In genomic region chr13:72139192-72139591, GRCh38 we compare ENCODE assay signal across 31 cellular contexts.
"Had no signal": no experiment of that assay in that cellular context is flagged by ENCODE, and none has a peak within 500 bp of the region (broad histone marks: within the 10 kb centered on the region; RNA-seq: fewer than 3 reads in every experiment).

No MANE protein-coding gene starts in this region.

- H3K36me3 Mint-ChIP-seq: naive thymus-derived CD4-positive, alpha-beta T cell; natural killer cell; neural progenitor cell; stimulated activated memory B cell treated with anti-CD40 and anti-IgM and Interleukin-4, amounts not matched to agents 10 μg/mL and 1 μg/mL and 100 μg/mL, for 72 hours had no signal

- H3K36me3 ChIP-seq: neural progenitor cell, ovary, right lobe of liver, sigmoid colon, spleen, suprapubic skin, tibial artery, transverse colon, upper lobe of left lung, vagina had no signal

- DNase-seq: naive thymus-derived CD4-positive, alpha-beta T cell; natural killer cell; occipital lobe; ovary; posterior cingulate gyrus; psoas muscle; right cardiac atrium; right lobe of liver; sigmoid colon; spleen; stimulated activated CD4-positive, alpha-beta T cell treated with anti-CD3 and anti-CD28 coated beads, Interleukin-12 subunit alpha, Interleukin-12 subunit beta, amount 100 ng/mL, for 4 hours; stimulated activated CD4-positive, alpha-beta T cell treated with anti-CD3 and anti-CD28 coated beads, Interleukin-1b, Interleukin-23, amount 100 ng/mL, for 48 hours; stimulated activated CD4-positive, alpha-beta T cell treated with anti-CD3 and anti-CD28 coated beads, Interleukin-4, amount 100 ng/mL, for 1 hour; stimulated activated CD4-positive, alpha-beta T cell treated with anti-CD3 and anti-CD28 coated beads, Interleukin-4, amount 100 ng/mL, for 4 hours; stimulated activated CD8-positive, alpha-beta memory T cell treated with anti-CD3 and anti-CD28 coated beads, Interleukin-4, amount 100 ng/mL, for 48 hours; stimulated activated naive CD4-positive, alpha-beta T cell; stimulated activated naive CD8-positive, alpha-beta T cell treated with anti-CD3 and anti-CD28 coated beads, Interleukin-15, amount 100 ng/mL, for 72 hours; stimulated activated naive CD8-positive, alpha-beta T cell treated with anti-CD3 and anti-CD28 coated beads, Interleukin-15, Interleukin-2, amounts not matched to agents 100 U/mL and 50 U/mL, for 24 hours; substantia nigra; testis; tibial artery; transverse colon; upper lobe of left lung had no signal

- H3K9me3 ChIP-seq: ovary, psoas muscle, right lobe of liver, sigmoid colon, spleen, suprapubic skin, testis, tibial artery, transverse colon, upper lobe of left lung, vagina had no signal

- H3K4me2 ChIP-seq: neural progenitor cell, smooth muscle cell had no signal

- H3K4me3 Mint-ChIP-seq: naive thymus-derived CD4-positive, alpha-beta T cell; natural killer cell; nephron; neural progenitor cell; stimulated activated memory B cell treated with anti-CD40 and anti-IgM and Interleukin-4, amounts not matched to agents 10 μg/mL and 1 μg/mL and 100 μg/mL, for 72 hours; stimulated activated naive CD8-positive, alpha-beta T cell treated with anti-CD3 and anti-CD28 coated beads, Interleukin-15, amount 100 ng/mL, for 72 hours had no signal

- H3K27ac ChIP-seq: neural progenitor cell, ovary, psoas muscle, right lobe of liver, sigmoid colon, spleen, suprapubic skin, testis, tibial artery, transverse colon, upper lobe of left lung, vagina had no signal

- H3K9me3 Mint-ChIP-seq: nephron; neural progenitor cell; stimulated activated memory B cell treated with anti-CD40 and anti-IgM and Interleukin-4, amounts not matched to agents 10 μg/mL and 1 μg/mL and 100 μg/mL, for 72 hours; stimulated activated naive CD8-positive, alpha-beta T cell treated with anti-CD3 and anti-CD28 coated beads, Interleukin-15, amount 100 ng/mL, for 72 hours had no signal

- H3K4me1 Mint-ChIP-seq: naive thymus-derived CD4-positive, alpha-beta T cell; natural killer cell; neural progenitor cell; stimulated activated memory B cell treated with anti-CD40 and anti-IgM and Interleukin-4, amounts not matched to agents 10 μg/mL and 1 μg/mL and 100 μg/mL, for 72 hours; stimulated activated naive CD8-positive, alpha-beta T cell treated with anti-CD3 and anti-CD28 coated beads, Interleukin-15, amount 100 ng/mL, for 72 hours had no signal

- H3K27me3 Mint-ChIP-seq: naive thymus-derived CD4-positive, alpha-beta T cell; progenitor cell of endocrine pancreas; stimulated activated memory B cell treated with anti-CD40 and anti-IgM and Interleukin-4, amounts not matched to agents 10 μg/mL and 1 μg/mL and 100 μg/mL, for 72 hours; stimulated activated naive CD8-positive, alpha-beta T cell treated with anti-CD3 and anti-CD28 coated beads, Interleukin-15, amount 100 ng/mL, for 72 hours had no signal

- H3K27me3 ChIP-seq: neural progenitor cell, ovary, right lobe of liver, sigmoid colon, spleen, suprapubic skin, testis, tibial artery, transverse colon, upper lobe of left lung, vagina had no signal

- H3K4me3 ChIP-seq: neural progenitor cell, ovary, psoas muscle, right lobe of liver, sigmoid colon, smooth muscle cell, spleen, suprapubic skin, testis, tibial artery, transverse colon, upper lobe of left lung, vagina had no signal

- H3K27ac Mint-ChIP-seq: naive thymus-derived CD4-positive, alpha-beta T cell; natural killer cell; nephron; neural progenitor cell; progenitor cell of endocrine pancreas; stimulated activated memory B cell treated with anti-CD40 and anti-IgM and Interleukin-4, amounts not matched to agents 10 μg/mL and 1 μg/mL and 100 μg/mL, for 72 hours; stimulated activated naive CD8-positive, alpha-beta T cell treated with anti-CD3 and anti-CD28 coated beads, Interleukin-15, amount 100 ng/mL, for 72 hours had no signal

- H3K9ac ChIP-seq: neural progenitor cell had no signal

- FAIRE-seq: urothelium cell line had no signal

- ATAC-seq: naive thymus-derived CD4-positive, alpha-beta T cell; natural killer cell; psoas muscle; right cardiac atrium; stimulated activated memory B cell treated with anti-CD40 and anti-IgM and Interleukin-4, amounts not matched to agents 10 μg/mL and 1 μg/mL and 100 μg/mL, for 72 hours; stimulated activated naive CD8-positive, alpha-beta T cell treated with anti-CD3 and anti-CD28 coated beads, Interleukin-15, amount 100 ng/mL, for 72 hours; stimulated activated naive CD8-positive, alpha-beta T cell treated with anti-CD3 and anti-CD28 coated beads, Interleukin-15, Interleukin-2, amounts not matched to agents 100 U/mL and 50 U/mL, for 24 hours had no signal

- H3K4me1 ChIP-seq: psoas muscle, right lobe of liver, spleen, testis, tibial artery, transverse colon, upper lobe of left lung had no signal
